10 cellular contexts compared by ENCODE assay signal in the genomic region with DNA sequence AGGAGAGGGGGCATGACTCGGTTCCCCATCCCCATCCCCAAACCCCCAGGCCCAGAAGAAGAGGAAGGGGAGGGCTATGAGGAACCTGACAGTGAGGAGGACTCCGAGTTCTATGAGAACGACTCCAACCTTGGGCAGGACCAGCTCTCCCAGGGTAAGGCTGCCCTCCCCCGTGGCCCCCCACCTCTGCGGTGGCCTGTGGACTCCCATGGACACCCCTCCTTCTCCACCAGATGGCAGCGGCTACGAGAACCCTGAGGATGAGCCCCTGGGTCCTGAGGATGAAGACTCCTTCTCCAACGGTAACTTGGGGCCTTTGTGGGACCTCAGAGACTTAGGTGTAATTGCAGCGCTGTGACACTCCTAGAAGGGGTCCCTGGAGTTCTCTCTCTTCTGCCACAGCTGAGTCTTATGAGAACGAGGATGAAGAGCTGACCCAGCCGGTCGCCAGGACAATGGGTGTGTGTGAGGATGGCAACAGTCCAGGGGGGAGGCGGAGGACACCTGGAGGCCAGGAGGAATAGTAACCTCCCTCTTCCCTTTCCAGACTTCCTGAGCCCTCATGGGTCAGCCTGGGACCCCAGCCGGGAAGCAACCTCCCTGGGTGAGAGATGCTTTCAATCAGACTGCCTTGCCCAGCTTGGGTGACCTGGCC.
"Had no signal": no experiment of that assay in that cellular context is flagged by ENCODE, and none has a peak within 500 bp of the region (broad histone marks: within the 10 kb centered on the region; RNA-seq: fewer than 3 reads in every experiment).

No MANE protein-coding gene starts in this region.

- H3K27ac Mint-ChIP-seq: activated T-cell treated with anti-CD3 and anti-CD28 coated beads, Interleukin-2, amount 50 U/mL, for 72 hours; type B pancreatic cell had no signal

- H3K36me3 Mint-ChIP-seq: natural killer cell treated with Interleukin-12 subunit alpha and Interleukin-12 subunit beta and Interleukin-15 and Interleukin-18, amount 100 ng/mL, for 72 hours; type B pancreatic cell had no signal

- H3K36me3 ChIP-seq: colonic mucosa, esophagus squamous epithelium, prostate gland had no signal

- H3K9me3 ChIP-seq: body of pancreas, colonic mucosa, esophagus squamous epithelium, prostate gland had no signal

- H3K4me1 ChIP-seq: prostate gland had no signal

- H3K27me3 Mint-ChIP-seq: stimulated activated naive CD8-positive, alpha-beta T cell treated with anti-CD3 and anti-CD28 coated beads, Interleukin-15, amount 100 ng/mL, for 72 hours; type B pancreatic cell had no signal

- H3K4me3 Mint-ChIP-seq: type B pancreatic cell had no signal

- H3K9me3 Mint-ChIP-seq: activated T-cell treated with anti-CD3 and anti-CD28 coated beads, Interleukin-2, amount 50 U/mL, for 72 hours; natural killer cell treated with Interleukin-12 subunit alpha and Interleukin-12 subunit beta and Interleukin-15 and Interleukin-18, amount 100 ng/mL, for 72 hours; stimulated activated naive CD8-positive, alpha-beta T cell treated with anti-CD3 and anti-CD28 coated beads, Interleukin-15, amount 100 ng/mL, for 72 hours had no signal

- DNase-seq: kidney glomerular epithelial cell had no signal

- H3K27me3 ChIP-seq: body of pancreas, colonic mucosa, esophagus squamous epithelium had no signal

- H3K4me2 ChIP-seq: smooth muscle cell had no signal

- H3K4me3 ChIP-seq: body of pancreas, prostate gland, smooth muscle cell had no signal
